In genomic region chr18:70132999-70133398, GRCh38 we compare ENCODE assay signal across 13 cellular contexts.
DNase-seq lines count a peak whose midpoint lies in the region; ATAC-seq, FAIRE-seq and TF ChIP-seq lines count a peak whose summit lies in the region.
"Had no signal": no experiment of that assay in that cellular context is flagged by ENCODE, and none has a peak within 500 bp of the region (broad histone marks: within the 10 kb centered on the region; RNA-seq: fewer than 3 reads in every experiment).

No MANE protein-coding gene starts in this region.

- DNase-seq in EL = peak; percentile 95
- peak; percentile 65 for DNase-seq in Panc1 (ENCODE audit: low read depth, low spot score)
- peak; percentile 74 for DNase-seq in epithelial cell of proximal tubule (ENCODE audit: low read depth)
- no peak for DNase-seq in progenitor cell of endocrine pancreas (ENCODE audit: low spot score, unreplicated experiment)
- DNase-seq in NCI-H187 treated with DMSO at 0.1 percent for 48 hours (lab: John Stamatoyannopoulos, UW) = no peak
- DNase-seq in spleen = no peak
- no peak for DNase-seq in activated T-cell treated with anti-CD3 and anti-CD28 coated beads, Interleukin-2, amount 50 U/mL, for 24 hours
- DNase-seq in GM12892 (ENCODE audit: insufficient read length) = no peak
- DNase-seq: activated T-cell treated with anti-CD3 and anti-CD28 coated beads, Interleukin-2, amount 50 U/mL, for 1 hour; DMS153; NCI-H1048 had no signal

- 81 to 100% (median 92%) methylated on average over 2 of the region's 2 CpGs for WGBS in spleen, 5 donors

- peak overlapping the region; percentile 25 for H3K27ac Mint-ChIP-seq in progenitor cell of endocrine pancreas
- H3K27ac Mint-ChIP-seq in activated T-cell treated with anti-CD3 and anti-CD28 coated beads, Interleukin-2, amount 50 U/mL, for 24 hours = no peak overlapping the region

- no peaks in the 10 kb centered on the region for H3K9me3 ChIP-seq in Panc1 (ENCODE audit: control insufficient read depth, insufficient read depth, low read depth, low read length)
- H3K9me3 ChIP-seq in spleen = peaks cover 0 to 18% (median 11%) of the 10 kb centered on the region in 8 donors

- peaks cover 14% of the 10 kb centered on the region for H3K36me3 Mint-ChIP-seq in progenitor cell of endocrine pancreas (ENCODE audit: insufficient read depth)
- H3K36me3 Mint-ChIP-seq in activated T-cell treated with anti-CD3 and anti-CD28 coated beads, Interleukin-2, amount 50 U/mL, for 24 hours (ENCODE audit: low read depth) = peaks cover 77% of the 10 kb centered on the region

- H3K27ac ChIP-seq in Panc1 (ENCODE audit: low read length) (peak overlapping the region; percentile 87), spleen (no peak overlapping the region)

- H3K4me3 ChIP-seq in Panc1 (ENCODE audit: low read depth in 2 of 2, low read length in 2 of 2) (no peak overlapping the region), epithelial cell of proximal tubule (ENCODE audit: low read depth, low read length) (no peak overlapping the region), spleen (no peak overlapping the region)

- ATAC-seq in Panc1 = peak; percentile 97

- H3K9me3 Mint-ChIP-seq in progenitor cell of endocrine pancreas (ENCODE audit: low read depth) = peaks cover 11% of the 10 kb centered on the region
- no peaks in the 10 kb centered on the region for H3K9me3 Mint-ChIP-seq in activated T-cell treated with anti-CD3 and anti-CD28 coated beads, Interleukin-2, amount 50 U/mL, for 24 hours

- H3K4me3 Mint-ChIP-seq in progenitor cell of endocrine pancreas (ENCODE audit: low read depth) = no peak overlapping the region
- H3K4me3 Mint-ChIP-seq in activated T-cell treated with anti-CD3 and anti-CD28 coated beads, Interleukin-2, amount 50 U/mL, for 24 hours = no peak overlapping the region

- peaks cover 13% of the 10 kb centered on the region for H3K4me1 Mint-ChIP-seq in progenitor cell of endocrine pancreas (ENCODE audit: low read depth)
- no peaks in the 10 kb centered on the region for H3K4me1 Mint-ChIP-seq in activated T-cell treated with anti-CD3 and anti-CD28 coated beads, Interleukin-2, amount 50 U/mL, for 24 hours (ENCODE audit: low read depth)

- no peaks in the 10 kb centered on the region for H3K27me3 ChIP-seq in Panc1 (ENCODE audit: control insufficient read depth, insufficient read depth, low read length)
- H3K27me3 ChIP-seq in spleen (replicated peaks in 1 of 7) = no peaks in the 10 kb centered on the region

- BruUV-seq in Panc1 (replicated peaks; lab: Mats Ljungman, UMichigan) = no TSS peak

- no peak for TF ChIP-seq POLR2A in spleen (IDR thresholded peaks at IDR 0.05)
- no peak for TF ChIP-seq POLR2A in GM12892 (IDR thresholded peaks at IDR 0.05; ENCODE audit: low read depth, low read length)

- intact Hi-C loops in Panc1 (cut with micrococcal nuclease; ENCODE audit: unreplicated experiment) (no loop called here), spleen (cut with DNase I; ENCODE audit: low total_unique reads) (no loop called here)

- no peak for TF ChIP-seq CTCF in Panc1 (IDR thresholded peaks at IDR 0.05)
- no peak for TF ChIP-seq CTCF in epithelial cell of proximal tubule (conservative IDR thresholded peaks at IDR 0.05; ENCODE audit: low read depth, low read length)
- TF ChIP-seq CTCF in progenitor cell of endocrine pancreas (IDR thresholded peaks at IDR 0.05; ENCODE audit: unreplicated experiment) = no peak
- TF ChIP-seq CTCF in spleen (IDR thresholded peaks at IDR 0.05 in 8 of 11, conservative IDR thresholded peaks at IDR 0.05 in 3 of 11) = no peak

- no peaks in the 10 kb centered on the region for H3K27me3 Mint-ChIP-seq in progenitor cell of endocrine pancreas
- H3K27me3 Mint-ChIP-seq in activated T-cell treated with anti-CD3 and anti-CD28 coated beads, Interleukin-2, amount 50 U/mL, for 24 hours = no peaks in the 10 kb centered on the region

- H3K4me1 ChIP-seq in Panc1 (ENCODE audit: control insufficient read depth, insufficient read depth, low read length) = peaks cover 14% of the 10 kb centered on the region
- H3K4me1 ChIP-seq in spleen = no peaks in the 10 kb centered on the region

- in situ Hi-C loops in Panc1 (cut with HindIII; ENCODE audit: low pct_unique_long_range_greater_than_20kb, low sequenced_read_pairs) = no loop called here

- POLR2A ChIA-PET in Panc1 (lab: Charles Lee) = no interaction called here

- CTCF ChIA-PET in Panc1 (lab: Charles Lee) = no interaction called here

- H3K36me3 ChIP-seq in Panc1 (ENCODE audit: control insufficient read depth, insufficient read depth, low read length) = no peaks in the 10 kb centered on the region
- peaks cover 0 to 78% (median 12%) of the 10 kb centered on the region in 6 donors for H3K36me3 ChIP-seq in spleen

- no peak for FAIRE-seq in GM12892 (lab: Jason Lieb, UNC)
- FAIRE-seq: H1, urothelium cell line had no signal

Comparison
In these comparisons a context has a peak if more than half of its experiments do, and no peak if none do; other contexts are left out.
1. DNase-seq: peak in EL (single experiment), Panc1 (single experiment) and epithelial cell of proximal tubule (single experiment); none in progenitor cell of endocrine pancreas (single experiment), NCI-H187 treated with DMSO at 0.1 percent for 48 hours (single experiment), spleen (single experiment), activated T-cell treated with anti-CD3 and anti-CD28 coated beads, Interleukin-2, amount 50 U/mL, for 24 hours (single experiment) and GM12892 (single experiment).